16 cellular contexts compared by ENCODE assay signal in genomic region chr3:61524933-61525332, GRCh38. TPM values are rescaled to one million over a fixed set of nuclear protein-coding genes. Genes with fewer than 3 reads are reported as not detected.
A peak's percentile ranks its signal among the peaks of the same experiment; 100 is the strongest.
DNase-seq lines count a peak whose midpoint lies in the region; ATAC-seq and TF ChIP-seq lines count a peak whose summit lies in the region.
"Had no signal": no experiment of that assay in that cellular context is flagged by ENCODE, and none has a peak within 500 bp of the region (broad histone marks: within the 10 kb centered on the region; RNA-seq: fewer than 3 reads in every experiment).

No MANE protein-coding gene starts in this region.

- dilution Hi-C loops in mammary epithelial cell (cut with HindIII; ENCODE audit: low sequenced_read_pairs), result no loop called here

- no peak overlapping the region for H3K27ac ChIP-seq in mammary epithelial cell (ENCODE audit: insufficient read depth, low read depth, low read length)
- H3K27ac ChIP-seq in OCI-LY3 (ENCODE audit: low read length), result no peak overlapping the region
- H3K27ac ChIP-seq: C4-2B had no signal

- H3K27me3 ChIP-seq in mammary epithelial cell (ENCODE audit: insufficient read depth, low read length) (no peaks in the 10 kb centered on the region), OCI-LY3 (ENCODE audit: low read depth, low read length) (no peaks in the 10 kb centered on the region)

- no peak overlapping the region for H2AFZ ChIP-seq in mammary epithelial cell (ENCODE audit: low read depth, low read length)
- 0 out of 2 replicates have a peak overlapping the region, but pooled peaks have one; percentile 1 for H2AFZ ChIP-seq in OCI-LY3 (ENCODE audit: low read depth, low read length)

- H3K4me3 ChIP-seq in mammary epithelial cell (replicated peaks in 1 of 3; ENCODE audit: insufficient read depth in 1 of 3, low read depth in 2 of 3, low read length in 3 of 3) (no peak overlapping the region), OCI-LY3 (ENCODE audit: low read length) (no peak overlapping the region), foreskin fibroblast (ENCODE audit: low read depth in 1 of 2, low read length in 2 of 2) (no peak overlapping the region), skeletal muscle cell (ENCODE audit: low read depth, low read length) (no peak overlapping the region)

- no peak overlapping the region for H3K27ac Mint-ChIP-seq in MCF 10A (ENCODE audit: low read depth, unreplicated experiment)
- H3K27ac Mint-ChIP-seq: H9 had no signal

- H4K20me1 ChIP-seq in mammary epithelial cell (ENCODE audit: insufficient read depth, low read length) (no peaks in the 10 kb centered on the region), OCI-LY3 (ENCODE audit: insufficient read depth, low read length) (no peaks in the 10 kb centered on the region)

- CTCF ChIA-PET in MCF 10A (lab: Yijun Ruan, JAX) (interaction anchor here (0.6 kb wide), 1 partner anchor 665 kb away, joined by 3 read pairs; no protein-coding TSS in a partner anchor), mammary epithelial cell (lab: Charles Lee; ENCODE audit: low non-redundant PET) (no interaction called here)

- in situ Hi-C loops in mammary epithelial cell (cut with MboI; ENCODE audit: low sequenced_read_pairs in 2 of 2), result no loop called here

- H3K9me3 Mint-ChIP-seq in MCF 10A (ENCODE audit: unreplicated experiment), result no peaks in the 10 kb centered on the region
- H3K9me3 Mint-ChIP-seq: H9 had no signal

- H3K4me1 Mint-ChIP-seq in MCF 10A (ENCODE audit: insufficient read depth, unreplicated experiment), result peaks cover 10% of the 10 kb centered on the region

- intact Hi-C loops in MCF 10A (cut with micrococcal nuclease) (no loop called here), mammary epithelial cell (cut with micrococcal nuclease) (no loop called here)

- 17% methylated on average over 3 of the region's 4 CpGs for WGBS in mammary epithelial cell (ENCODE audit: low coverage, missing lambda C conversion rate)

- POLR2A ChIA-PET in MCF 10A (lab: Yijun Ruan, JAX), result no interaction called here

- BruUV-seq in MCF 10A (replicated peaks; lab: Mats Ljungman, UMichigan), result no TSS peak
- BruUV-seq in mammary epithelial cell (replicated peaks; lab: Mats Ljungman, UMichigan), result no TSS peak

- H3K27me3 Mint-ChIP-seq in MCF 10A (ENCODE audit: insufficient read depth, unreplicated experiment), result no peaks in the 10 kb centered on the region

- no peak overlapping the region for H3K4me3 Mint-ChIP-seq in MCF 10A (ENCODE audit: unreplicated experiment)
- H3K4me3 Mint-ChIP-seq: H9 had no signal

- no peaks in the 10 kb centered on the region for H3K36me3 ChIP-seq in mammary epithelial cell (ENCODE audit: insufficient read depth, low read length)
- H3K36me3 ChIP-seq in OCI-LY3 (replicated peaks; ENCODE audit: low read depth, low read length), result no peaks in the 10 kb centered on the region

- DNase-seq in MCF 10A (ENCODE audit: unreplicated experiment) (peak; percentile 27), mammary epithelial cell (no peak), foreskin fibroblast (peak; percentile 23 to 24), skeletal muscle cell (ENCODE audit: low read depth) (peak; percentile 21), NCI-H345 treated with DMSO at 0.1 percent for 48 hours (lab: John Stamatoyannopoulos, UW; ENCODE audit: unreplicated experiment) (no peak)
- DNase-seq in effector CD4-positive, alpha-beta T cell, result no peak
- DNase-seq: Caco-2, H9, Karpas-422, NCI-H1417, NCI-H1930, NCI-H2171 treated with DMSO at 0.1 percent for 48 hours, NCI-H524 had no signal

- no peak for ATAC-seq in GM21717 (IDR thresholded peaks at IDR 0.05; ENCODE audit: unreplicated experiment)

- no peak overlapping the region for H3K4me2 ChIP-seq in mammary epithelial cell (ENCODE audit: insufficient read depth, low read depth, low read length)
- no peak overlapping the region for H3K4me2 ChIP-seq in OCI-LY3 (ENCODE audit: low read length)

- H3K4me1 ChIP-seq in mammary epithelial cell (ENCODE audit: insufficient read depth, low read length), result no peaks in the 10 kb centered on the region
- H3K4me1 ChIP-seq in OCI-LY3 (ENCODE audit: low read length), result peaks cover 38% of the 10 kb centered on the region

- H3K9ac ChIP-seq in mammary epithelial cell (ENCODE audit: insufficient read depth, low read length), result no peak overlapping the region
- no peak overlapping the region for H3K9ac ChIP-seq in OCI-LY3 (ENCODE audit: low read length)

- H3K79me2 ChIP-seq in mammary epithelial cell (ENCODE audit: insufficient read depth, low read length), result no peaks in the 10 kb centered on the region
- no peaks in the 10 kb centered on the region for H3K79me2 ChIP-seq in OCI-LY3 (ENCODE audit: low read length)

- H3K9me3 ChIP-seq in mammary epithelial cell (replicated peaks; ENCODE audit: insufficient read depth, low read length) (no peaks in the 10 kb centered on the region), OCI-LY3 (ENCODE audit: insufficient read depth, low read length) (no peaks in the 10 kb centered on the region)
- H3K9me3 ChIP-seq: Caco-2 had no signal

- H3K36me3 Mint-ChIP-seq in MCF 10A (ENCODE audit: insufficient read depth, unreplicated experiment), result no peaks in the 10 kb centered on the region

- TF ChIP-seq CTCF in MCF 10A (IDR thresholded peaks at IDR 0.05; ENCODE audit: unreplicated experiment) (no peak), mammary epithelial cell (conservative IDR thresholded peaks at IDR 0.05 in 1 of 2, IDR thresholded peaks at IDR 0.05 in 1 of 2; ENCODE audit: extremely low read depth in 1 of 2, insufficient read depth in 1 of 2, low read depth in 1 of 2, low read length in 2 of 2) (no peak), OCI-LY3 (IDR thresholded peaks at IDR 0.05; ENCODE audit: low read depth, low read length) (no peak), foreskin fibroblast (IDR thresholded peaks at IDR 0.05; ENCODE audit: low read depth, low read length) (no peak)

RNA-seq across cellular contexts. Expression of gene PTPRG, which starts 36.4 kb away (rescaled TPM):
- total RNA-seq in MCF 10A (2022) (47.9 and 54.5 TPM in 2 replicates), mammary epithelial cell (10 to 100 TPM; 10.5 to 31.2 TPM)
- 11.7 TPM for polyA plus RNA-seq in mammary epithelial cell
- polyA minus RNA-seq in mammary epithelial cell, result 44.5 TPM

Comparison
In these comparisons a context has a peak if more than half of its experiments do, and no peak if none do; other contexts are left out.
1. DNase-seq: peak in MCF 10A (single experiment), foreskin fibroblast (2 of 2) and skeletal muscle cell (single experiment); none in mammary epithelial cell (single experiment), effector CD4-positive, alpha-beta T cell (single experiment) and NCI-H345 treated with DMSO at 0.1 percent for 48 hours (single experiment).